ENCODE assay signal across 21 cellular contexts in genomic region chr6:42117843-42118161, GRCh38. TPM values are rescaled to one million over a fixed set of nuclear protein-coding genes. Genes with fewer than 3 reads are reported as not detected.
DNase-seq lines count a peak whose midpoint lies in the region; ATAC-seq, FAIRE-seq and TF ChIP-seq lines count a peak whose summit lies in the region.
"Had no signal": no experiment of that assay in that cellular context is flagged by ENCODE, and none has a peak within 500 bp of the region (broad histone marks: within the 10 kb centered on the region; RNA-seq: fewer than 3 reads in every experiment).

No MANE protein-coding gene starts in this region.

- H3K79me2 ChIP-seq in HepG2 (ENCODE audit: insufficient read depth, low read length): no peaks in the 10 kb centered on the region

- H3K4me3 Mint-ChIP-seq in Caco-2 (ENCODE audit: unreplicated experiment): no peak overlapping the region
- no peak overlapping the region for H3K4me3 Mint-ChIP-seq in WTC11
- H3K4me3 Mint-ChIP-seq: activated naive CD8-positive, alpha-beta T cell treated with anti-CD3 and anti-CD28 coated beads, Interleukin-2, amount 50 U/mL, for 24 hours; CD8-positive, alpha-beta T cell had no signal

- no peak overlapping the region; the same call in 1 of the 2 replicates for H3K9ac ChIP-seq in HepG2 (ENCODE audit: insufficient read depth, low read depth, low read length)

- no peaks in the 10 kb centered on the region for H3K27me3 ChIP-seq in Caco-2 (replicated peaks; ENCODE audit: control insufficient read depth, insufficient read depth, low read length)
- no peaks in the 10 kb centered on the region for H3K27me3 ChIP-seq in HepG2 (ENCODE audit: control insufficient read depth in 1 of 2, insufficient read depth in 2 of 2, low read length in 2 of 2)

- H3K4me3 ChIP-seq in Caco-2 (ENCODE audit: low read depth, low read length) (no peak overlapping the region), HepG2 (replicated peaks in 1 of 3; ENCODE audit: insufficient read depth in 1 of 3, low read depth in 2 of 3, low read length in 3 of 3) (peak overlapping the region in 1 of 3 experiments; percentile 42; a peak in 1 of 6 replicates), skin epidermis (no peak overlapping the region)

- TF ChIP-seq CTCF in Caco-2 (IDR thresholded peaks at IDR 0.05; ENCODE audit: insufficient read depth in 1 of 2, low read depth in 1 of 2, low read length in 1 of 2, severe bottlenecking in 1 of 2, unreplicated experiment in 1 of 2) (no peak), WTC11 (IDR thresholded peaks at IDR 0.05) (no peak), HepG2 (CRISPR knock-in tag; IDR thresholded peaks at IDR 0.05) (no peak)

- H3K4me1 Mint-ChIP-seq in Caco-2 (ENCODE audit: low read depth, unreplicated experiment): peaks cover 10% of the 10 kb centered on the region
- H3K4me1 Mint-ChIP-seq in WTC11: no peaks in the 10 kb centered on the region
- H3K4me1 Mint-ChIP-seq: activated naive CD8-positive, alpha-beta T cell treated with anti-CD3 and anti-CD28 coated beads, Interleukin-2, amount 50 U/mL, for 24 hours had no signal

- H3K27ac Mint-ChIP-seq in Caco-2 (ENCODE audit: unreplicated experiment): peak overlapping the region; percentile 37
- H3K27ac Mint-ChIP-seq in WTC11: 0 out of 2 replicates have a peak overlapping the region, but pooled peaks have one; percentile 70
- H3K27ac Mint-ChIP-seq: activated naive CD8-positive, alpha-beta T cell treated with anti-CD3 and anti-CD28 coated beads, Interleukin-2, amount 50 U/mL, for 24 hours; CD8-positive, alpha-beta T cell had no signal

- H3K27ac ChIP-seq in HepG2 (ENCODE audit: extremely low read length, insufficient read depth, low read length) (peak overlapping the region; percentile 57), skin epidermis (peak overlapping the region in 15 of 21 experiments; percentile 5 to 86 (median 60))

- TF ChIP-seq POLR2A in HepG2 (IDR thresholded peaks at IDR 0.05; ENCODE audit: insufficient read depth in 1 of 2, low read depth in 2 of 2, low read length in 2 of 2): no peak

- BruUV-seq in Caco-2 (replicated peaks; lab: Mats Ljungman, UMichigan) (no TSS peak), HepG2 (replicated peaks; lab: Mats Ljungman, UMichigan) (no TSS peak)

- ATAC-seq in WTC11 (no peak), HepG2 (no peak), HG03196 (IDR thresholded peaks at IDR 0.05; ENCODE audit: unreplicated experiment) (no peak), HG03520 (IDR thresholded peaks at IDR 0.05; ENCODE audit: unreplicated experiment) (no peak)
- ATAC-seq: activated naive CD8-positive, alpha-beta T cell treated with anti-CD3 and anti-CD28 coated beads, Interleukin-2, amount 50 U/mL, for 24 hours; CD8-positive, alpha-beta T cell had no signal

- no peak for TF ChIP-seq EP300 in HepG2 (IDR thresholded peaks at IDR 0.05; ENCODE audit: low read depth in 2 of 2, low read length in 2 of 2)
- no peak for TF ChIP-seq EP300 in HepG2 (CRISPR knock-in tag; IDR thresholded peaks at IDR 0.05; ENCODE audit: borderline replicate concordance)

- H3K9me3 ChIP-seq in Caco-2: no peaks in the 10 kb centered on the region
- no peaks in the 10 kb centered on the region for H3K9me3 ChIP-seq in HepG2 (ENCODE audit: low read length)

- H3K36me3 ChIP-seq in Caco-2 (ENCODE audit: control insufficient read depth, insufficient read depth, low read length) (no peaks in the 10 kb centered on the region; the same call in none of the 2 replicates), HepG2 (replicated peaks in 1 of 2; ENCODE audit: control insufficient read depth in 1 of 2, insufficient read depth in 2 of 2, low read length in 2 of 2) (no peaks in the 10 kb centered on the region)

- CTCF ChIA-PET in Caco-2 (lab: Charles Lee): no interaction called here
- CTCF ChIA-PET in WTC11 (lab: Charles Lee): interaction anchor here (1.0 to 2.0 kb wide), 2 partner anchors 13 to 21 kb away, joined by 3 to 10 read pairs; no protein-coding TSS in a partner anchor
- CTCF ChIA-PET in HepG2 (lab: Yijun Ruan, JAX; ENCODE audit: low intra/inter-chr PET ratio, low total read pairs): interaction anchor here (0.9 kb wide), 1 partner anchor 49 kb away, joined by 3 read pairs; no protein-coding TSS in a partner anchor

- H3K4me1 ChIP-seq in Caco-2: peaks cover 25% of the 10 kb centered on the region
- H3K4me1 ChIP-seq in HepG2 (ENCODE audit: insufficient read depth, low read length): peaks cover 47% of the 10 kb centered on the region

- WGBS in HepG2 (ENCODE audit: low lambda C conversion rate): 2% methylated on average over 3 of the region's 3 CpGs

- peak overlapping the region; percentile 64 for H3K4me2 ChIP-seq in HepG2 (ENCODE audit: low read depth, low read length)

- POLR2A ChIA-PET in Caco-2 (lab: Charles Lee) (no interaction called here), WTC11 (lab: Charles Lee) (no interaction called here), HepG2 (lab: Yijun Ruan, JAX) (interaction anchor here (1.3 to 4.0 kb wide), 6 partner anchors 11 to 23 kb away, joined by 3 to 34 read pairs (median 7); no protein-coding TSS in a partner anchor)

- H3K9me3 Mint-ChIP-seq in Caco-2 (ENCODE audit: unreplicated experiment) (no peaks in the 10 kb centered on the region), WTC11 (no peaks in the 10 kb centered on the region)
- H3K9me3 Mint-ChIP-seq: activated naive CD8-positive, alpha-beta T cell treated with anti-CD3 and anti-CD28 coated beads, Interleukin-2, amount 50 U/mL, for 24 hours; CD8-positive, alpha-beta T cell had no signal

- in situ Hi-C loops in HepG2 (cut with HindIII; ENCODE audit: extremely low pct_ligation_motif_present, low pct_unique_long_range_greater_than_20kb): no loop called here

- DNase-seq in Caco-2: no peak
- DNase-seq in WTC11 (ENCODE audit: low spot score): no peak
- no peak for DNase-seq in HepG2 (ENCODE audit: low spot score)
- no peak for DNase-seq in activated T-cell treated with anti-CD3 and anti-CD28 coated beads for 4 hours
- DNase-seq in COLO668 (lab: John Stamatoyannopoulos, UW; ENCODE audit: unreplicated experiment): no peak
- DNase-seq: activated CD4-positive, CD25-positive, alpha-beta regulatory T cell; activated naive CD8-positive, alpha-beta T cell treated with anti-CD3 and anti-CD28 coated beads, Interleukin-2, amount 50 U/mL, for 24 hours; CD8-positive, alpha-beta T cell; HCEC 1CT; islet precursor cell; NCI-H510A treated with DMSO at 0.1 percent for 48 hours; trophoblast cell had no signal

- no peaks in the 10 kb centered on the region for H4K20me1 ChIP-seq in HepG2 (ENCODE audit: insufficient read depth, low read length)

- FAIRE-seq in HepG2 (lab: Jason Lieb, UNC): no peak

- no peak for TF ChIP-seq RAD21 in HepG2 (CRISPR knock-in tag; IDR thresholded peaks at IDR 0.05)

- H3K36me3 Mint-ChIP-seq in Caco-2 (ENCODE audit: insufficient read depth, unreplicated experiment) (peaks cover 78% of the 10 kb centered on the region), WTC11 (peaks cover 28% of the 10 kb centered on the region)
- H3K36me3 Mint-ChIP-seq: CD8-positive, alpha-beta T cell had no signal

- no peak overlapping the region for H2AFZ ChIP-seq in HepG2 (ENCODE audit: low read length)

- intact Hi-C loops in Caco-2 (cut with micrococcal nuclease; ENCODE audit: unreplicated experiment): loop anchor here (2.0 kb wide), 1 partner anchor 19 kb away; no protein-coding TSS in a partner anchor
- intact Hi-C loops in HepG2 (cut with micrococcal nuclease; ENCODE audit: unreplicated experiment): loop anchor here (1.0 to 5.0 kb wide), 3 partner anchors 17 to 44 kb away; no protein-coding TSS in a partner anchor

- H3K27me3 Mint-ChIP-seq in Caco-2 (ENCODE audit: insufficient read depth, unreplicated experiment) (no peaks in the 10 kb centered on the region), WTC11 (ENCODE audit: low read depth) (no peaks in the 10 kb centered on the region)

RNA-seq across cellular contexts. Expression of gene C6orf132, which starts 24.6 kb away (rescaled TPM):
- total RNA-seq in Caco-2 (2022) (56.2 and 61.2 TPM in 2 replicates), WTC11 (2021) (38.1 to 52.6 TPM (median 38.2 TPM) in 3 replicates), HepG2 (2016; rRNA removed; fragmentation: Illumina TruSeq; extraction: Trizol) (1.5 and 3.0 TPM in 2 replicates)
- total RNA-seq in HepG2 (2016; cell fraction: cytosol; rRNA removed; fragmentation: Illumina TruSeq; extraction: Trizol; ENCODE audit: low read depth): 3.8 and 6.3 TPM in 2 replicates
- total RNA-seq in HepG2 (2016; cell fraction: insoluble cytoplasmic fraction; rRNA removed; fragmentation: Illumina TruSeq; extraction: Trizol): 1.5 and 2.5 TPM in 2 replicates
- 5.3 and 6.4 TPM in 2 replicates for total RNA-seq in HepG2 (2016; cell fraction: membrane; rRNA removed; fragmentation: Illumina TruSeq; extraction: Trizol)
- total RNA-seq in HepG2 (2016; cell fraction: nucleus; rRNA removed; fragmentation: Illumina TruSeq; extraction: Trizol): 0.78 and 1.4 TPM in 2 replicates
- 0.78 and 0.85 TPM in 2 replicates for polyA plus RNA-seq in HepG2 (2011; rRNA removed)
- 0.46 and 0.76 TPM in 2 replicates for polyA plus RNA-seq in HepG2 (2011; cell fraction: cytosol; rRNA removed)
- polyA plus RNA-seq in HepG2 (2011; cell fraction: nucleus; rRNA removed): 0.88 and 1.0 TPM in 2 replicates
- polyA plus RNA-seq in HepG2 (2012): 0.83 and 1.1 TPM in 2 replicates
- polyA plus RNA-seq in HepG2 (2016; cell fraction: cytosol; fragmentation: Illumina TruSeq; extraction: Trizol; ENCODE audit: low read depth): 7.0 and 9.3 TPM in 2 replicates
- 1.6 and 3.8 TPM in 2 replicates for polyA plus RNA-seq in HepG2 (2016; cell fraction: insoluble cytoplasmic fraction; fragmentation: Illumina TruSeq; extraction: Trizol; ENCODE audit: low read depth)
- polyA plus RNA-seq in HepG2 (2016; cell fraction: membrane; fragmentation: Illumina TruSeq; extraction: Trizol; ENCODE audit: low read depth): 6.1 and 6.6 TPM in 2 replicates
- 1.1 and 1.6 TPM in 2 replicates for polyA plus RNA-seq in HepG2 (2016; cell fraction: nucleus; fragmentation: Illumina TruSeq; extraction: Trizol; ENCODE audit: insufficient read depth, low read depth)
- 0.30 and 0.56 TPM in 2 replicates for polyA minus RNA-seq in HepG2 (2011; rRNA and poly(A)+ RNA removed; ENCODE audit: low replicate concordance)
- 0.97 TPM in 1 of 2 replicates, not detected in the other for polyA minus RNA-seq in HepG2 (2011; cell fraction: cytosol; rRNA and poly(A)+ RNA removed)
- 0.50 and 0.64 TPM in 2 replicates for polyA minus RNA-seq in HepG2 (2011; cell fraction: nucleus; rRNA and poly(A)+ RNA removed)
- total RNA-seq: Daoy, SK-MEL-5 had no signal

RNA-seq across cellular contexts. Expression of gene GUCA1A, which starts 55.4 kb away (rescaled TPM):
- total RNA-seq in Caco-2 (2022): not detected in 2 replicates
- 10.9 to 12.9 TPM (median 12.5 TPM) in 3 replicates for total RNA-seq in WTC11 (2021)
- not detected in 2 replicates for total RNA-seq in HepG2 (2016; rRNA removed; fragmentation: Illumina TruSeq; extraction: Trizol)
- total RNA-seq in HepG2 (2016; cell fraction: cytosol; rRNA removed; fragmentation: Illumina TruSeq; extraction: Trizol; ENCODE audit: low read depth): not detected in 2 replicates
- not detected in 2 replicates for total RNA-seq in HepG2 (2016; cell fraction: insoluble cytoplasmic fraction; rRNA removed; fragmentation: Illumina TruSeq; extraction: Trizol)
- not detected in 2 replicates for total RNA-seq in HepG2 (2016; cell fraction: membrane; rRNA removed; fragmentation: Illumina TruSeq; extraction: Trizol)
- total RNA-seq in HepG2 (2016; cell fraction: nucleus; rRNA removed; fragmentation: Illumina TruSeq; extraction: Trizol): not detected in 2 replicates
- polyA plus RNA-seq in HepG2 (2011; rRNA removed): not detected in 2 replicates
- polyA plus RNA-seq in HepG2 (2011; cell fraction: cytosol; rRNA removed): not detected in 2 replicates
- polyA plus RNA-seq in HepG2 (2011; cell fraction: nucleus; rRNA removed): not detected in 2 replicates
- not detected in 2 replicates for polyA plus RNA-seq in HepG2 (2012)
- polyA plus RNA-seq in HepG2 (2016; cell fraction: cytosol; fragmentation: Illumina TruSeq; extraction: Trizol; ENCODE audit: low read depth): not detected in 2 replicates
- polyA plus RNA-seq in HepG2 (2016; cell fraction: insoluble cytoplasmic fraction; fragmentation: Illumina TruSeq; extraction: Trizol; ENCODE audit: low read depth): not detected in 2 replicates
- polyA plus RNA-seq in HepG2 (2016; cell fraction: membrane; fragmentation: Illumina TruSeq; extraction: Trizol; ENCODE audit: low read depth): not detected in 2 replicates
- polyA plus RNA-seq in HepG2 (2016; cell fraction: nucleus; fragmentation: Illumina TruSeq; extraction: Trizol; ENCODE audit: insufficient read depth, low read depth): not detected in 2 replicates
- not detected in 2 replicates for polyA minus RNA-seq in HepG2 (2011; rRNA and poly(A)+ RNA removed; ENCODE audit: low replicate concordance)
- not detected in 2 replicates for polyA minus RNA-seq in HepG2 (2011; cell fraction: cytosol; rRNA and poly(A)+ RNA removed)
- not detected in 2 replicates for polyA minus RNA-seq in HepG2 (2011; cell fraction: nucleus; rRNA and poly(A)+ RNA removed)
- total RNA-seq: activated CD8-positive, alpha-beta memory T cell treated with anti-CD3 and anti-CD28 coated beads for 36 hours; cardiac septum; CD8-positive, alpha-beta T cell; Daoy; myocyte; SK-MEL-5; T-helper 2 cell treated with Interferon-gamma antibody and Interleukin-4, amounts not matched to agents 100 ng/mL and 5 ng/mL, for 36 hours had no signal

Comparison
In these comparisons a context has a peak if more than half of its experiments do, and no peak if none do; other contexts are left out.
1. RNA of gene GUCA1A, which starts 55.4 kb away (total RNA-seq): 10.9 to 12.9 TPM in WTC11; not detected in Caco-2 and not detected in HepG2; every median in the first group is over 10 times any median in the second.